ENCODE assay signal across 1 cellular context in the genomic region with DNA sequence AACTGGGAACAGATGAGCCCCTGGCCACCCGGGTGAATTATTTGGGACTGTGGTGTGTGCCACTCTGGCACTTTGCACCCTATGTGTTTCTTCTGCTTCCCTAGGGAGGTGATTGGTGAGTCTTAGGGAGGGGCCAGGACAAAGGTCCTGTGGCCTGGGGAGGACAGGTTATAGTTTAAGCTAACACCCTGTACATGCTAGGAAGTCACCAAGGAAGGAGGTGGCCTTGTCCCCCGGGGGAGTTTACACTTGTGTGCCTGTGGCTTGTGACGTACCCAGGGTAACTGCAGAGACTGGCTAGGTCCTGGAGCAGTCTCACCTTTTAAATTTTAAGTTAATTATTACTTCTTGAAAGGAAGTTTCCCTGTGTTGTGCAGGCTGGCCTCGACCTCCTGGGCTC.
TF ChIP-seq lines count a peak whose summit lies in the region.

No MANE protein-coding gene starts in this region.

TF ChIP-seq in GM12878, 131 proteins besides CTCF, POLR2A, EP300 and RAD21 (continued from another document):
- TF ChIP-seq, protein P1, sequence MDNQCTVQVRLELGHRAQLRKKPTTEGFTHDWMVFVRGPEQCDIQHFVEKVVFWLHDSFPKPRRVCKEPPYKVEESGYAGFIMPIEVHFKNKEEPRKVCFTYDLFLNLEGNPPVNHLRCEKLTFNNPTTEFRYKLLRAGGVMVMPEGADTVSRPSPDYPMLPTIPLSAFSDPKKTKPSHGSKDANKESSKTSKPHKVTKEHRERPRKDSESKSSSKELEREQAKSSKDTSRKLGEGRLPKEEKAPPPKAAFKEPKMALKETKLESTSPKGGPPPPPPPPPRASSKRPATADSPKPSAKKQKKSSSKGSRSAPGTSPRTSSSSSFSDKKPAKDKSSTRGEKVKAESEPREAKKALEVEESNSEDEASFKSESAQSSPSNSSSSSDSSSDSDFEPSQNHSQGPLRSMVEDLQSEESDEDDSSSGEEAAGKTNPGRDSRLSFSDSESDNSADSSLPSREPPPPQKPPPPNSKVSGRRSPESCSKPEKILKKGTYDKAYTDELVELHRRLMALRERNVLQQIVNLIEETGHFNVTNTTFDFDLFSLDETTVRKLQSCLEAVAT (IDR thresholded peaks at IDR 0.05) = no peak
- no peak for TF ChIP-seq MXI1 (IDR thresholded peaks at IDR 0.05; ENCODE audit: low read depth, low read length)
- no peak for TF ChIP-seq ZNF384 (IDR thresholded peaks at IDR 0.05; ENCODE audit: borderline replicate concordance, low read depth, low read length)
- no peak for TF ChIP-seq RBBP5 (conservative IDR thresholded peaks at IDR 0.05)
- no peak for TF ChIP-seq MTA2 (IDR thresholded peaks at IDR 0.05; ENCODE audit: low read depth)
- no peak for TF ChIP-seq ZBED1 (IDR thresholded peaks at IDR 0.05; ENCODE audit: borderline replicate concordance)
- no peak for TF ChIP-seq JUND (IDR thresholded peaks at IDR 0.05; ENCODE audit: low read depth, low read length)
- TF ChIP-seq SUPT20H (IDR thresholded peaks at IDR 0.05; ENCODE audit: borderline replicate concordance, control insufficient read depth, low read depth, low read length) = no peak
